In the genomic region with DNA sequence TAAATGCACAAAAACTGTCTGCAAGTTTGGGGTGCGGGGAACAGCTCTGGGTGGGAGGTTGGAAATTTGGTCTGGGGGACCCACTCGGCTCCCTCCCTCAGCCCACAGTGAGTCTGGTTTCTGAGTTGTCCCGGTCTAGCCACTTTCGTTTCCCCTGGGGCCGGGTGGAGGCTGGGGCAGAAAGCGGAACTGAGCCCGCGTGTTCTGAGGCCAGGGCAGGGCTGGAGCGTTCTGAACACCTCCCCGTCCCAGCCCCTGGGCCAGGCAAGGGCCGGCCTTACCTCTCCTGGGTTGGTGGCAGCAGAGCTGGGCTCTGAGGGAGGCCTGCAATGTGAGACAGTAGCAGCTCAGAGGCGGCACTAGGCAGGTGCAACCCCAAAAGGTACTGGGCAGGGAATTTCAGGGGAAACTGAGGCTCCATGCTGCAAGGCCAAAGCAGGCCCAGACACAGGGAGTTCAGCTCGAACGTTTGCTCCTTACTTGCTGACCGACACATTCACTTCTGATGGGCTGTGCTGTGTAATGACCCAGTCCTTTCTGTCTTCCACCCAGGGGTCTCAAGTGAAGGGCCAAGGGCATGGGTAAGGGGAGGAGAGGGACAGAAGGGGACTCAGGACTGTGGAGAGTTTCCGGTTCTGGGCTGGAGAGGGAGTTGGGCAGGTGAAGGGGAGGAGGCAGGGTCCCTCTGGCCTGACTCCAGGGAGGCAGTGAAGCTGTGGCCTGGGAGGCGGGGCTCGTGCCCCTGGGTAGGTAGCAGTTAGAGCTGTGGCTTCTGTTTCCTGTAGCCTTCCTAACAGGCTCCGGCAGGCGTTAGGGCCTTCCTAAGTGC, we compare ENCODE assay signal across 8 cellular contexts.
A peak's percentile ranks its signal among the peaks of the same experiment; 100 is the strongest.
DNase-seq lines count a peak whose midpoint lies in the region; ATAC-seq and TF ChIP-seq lines count a peak whose summit lies in the region.

No MANE protein-coding gene starts in this region.

- H3K4me2 ChIP-seq in SU-DHL-6 (ENCODE audit: low read depth, low read length, poor library complexity, severe bottlenecking), result peak overlapping the region; percentile 50

- H3K9ac ChIP-seq in SU-DHL-6 (ENCODE audit: low read length), result peak overlapping the region; percentile 51

- peak overlapping the region; percentile 2 for H3K4me3 ChIP-seq in SU-DHL-6 (ENCODE audit: insufficient read depth, low read length, poor library complexity, severe bottlenecking)

- peak overlapping the region; percentile 56 for H2AFZ ChIP-seq in SU-DHL-6 (ENCODE audit: low read depth, low read length, severe bottlenecking)

- H4K20me1 ChIP-seq in SU-DHL-6 (ENCODE audit: low read depth, low read length), result no peaks in the 10 kb centered on the region

- DNase-seq in CD1c-positive myeloid dendritic cell (ENCODE audit: extremely low spot score), result peak; percentile 94
- no peak for DNase-seq in effector CD4-positive, alpha-beta T cell
- DNase-seq in NCI-H146 (lab: John Stamatoyannopoulos, UW), result no peak
- no peak for DNase-seq in SW480 (ENCODE audit: low spot score)

- TF ChIP-seq CTCF in SU-DHL-6 (IDR thresholded peaks at IDR 0.05; ENCODE audit: insufficient read depth, low read length, poor library complexity, severe bottlenecking), result no peak

- no peaks in the 10 kb centered on the region for H3K36me3 ChIP-seq in SU-DHL-6 (ENCODE audit: low read length)

- no peaks in the 10 kb centered on the region for H3K79me2 ChIP-seq in SU-DHL-6 (ENCODE audit: insufficient read depth, low read length)

- ATAC-seq in GM19023 (IDR thresholded peaks at IDR 0.05; ENCODE audit: unreplicated experiment) (peak; percentile 47), HG03060 (IDR thresholded peaks at IDR 0.05; ENCODE audit: low read depth, unreplicated experiment) (peak; percentile 31)

- peak overlapping the region; percentile 66 for H3K27ac ChIP-seq in SU-DHL-6 (ENCODE audit: low read depth, low read length)
- H3K27ac ChIP-seq in layer of hippocampus (ENCODE audit: low read depth, low read length), result peak overlapping the region; percentile 52

- no peaks in the 10 kb centered on the region for H3K9me3 ChIP-seq in SU-DHL-6 (ENCODE audit: insufficient read depth, low read length)

- H3K27me3 ChIP-seq in SU-DHL-6 (ENCODE audit: low read length) (no peaks in the 10 kb centered on the region), layer of hippocampus (ENCODE audit: control insufficient read depth, insufficient read depth, low read length) (peaks cover 3% of the 10 kb centered on the region)

- H3K9me2 ChIP-seq in SU-DHL-6 (replicated peaks; ENCODE audit: insufficient read depth, low read length), result no peaks in the 10 kb centered on the region

- peaks cover 7% of the 10 kb centered on the region; the same call in 1 of the 2 replicates for H3F3A ChIP-seq in SU-DHL-6 (ENCODE audit: insufficient read depth)
